Comparison of ENCODE assay signal across 8 cellular contexts in the genomic region with DNA sequence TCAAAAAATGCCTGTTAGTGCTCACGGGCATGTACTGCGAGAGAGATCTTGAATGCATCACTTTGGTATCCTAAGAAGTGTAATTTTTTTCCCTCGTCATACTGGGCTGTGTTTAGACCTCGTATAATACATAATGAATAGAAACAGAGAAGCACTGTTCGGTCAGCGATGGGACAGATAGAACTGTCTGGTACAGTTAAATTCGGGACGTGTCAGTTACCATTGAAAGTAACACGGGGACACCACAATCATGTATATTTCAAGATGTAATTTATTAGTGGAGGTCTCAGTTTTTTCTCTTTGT. TPM values are rescaled to one million over a fixed set of nuclear protein-coding genes. Genes with fewer than 3 reads are reported as not detected.
DNase-seq lines count a peak whose midpoint lies in the region; ATAC-seq, FAIRE-seq and TF ChIP-seq lines count a peak whose summit lies in the region.

No MANE protein-coding gene starts in this region.

- peak; percentile 20 for DNase-seq in EL
- no peak for DNase-seq in RWPE1 (ENCODE audit: low spot score)
- DNase-seq in epithelial cell of prostate (ENCODE audit: low read depth, low spot score), result no peak
- DNase-seq in pancreas, result no peak
- no peak for DNase-seq in CD1c-positive myeloid dendritic cell (ENCODE audit: extremely low spot score)
- no peak for DNase-seq in hepatic stellate cell (ENCODE audit: low spot score)
- no peak for DNase-seq in AG20443 (ENCODE audit: low spot score)

- no peak for FAIRE-seq in pancreas (lab: Jason Lieb, UNC)

- POLR2A ChIA-PET in RWPE1 (lab: Yijun Ruan, JAX; ENCODE audit: low non-redundant PET), result interaction anchor here (0.6 kb wide), 1 partner anchor 776 kb away, joined by 6 read pairs; no protein-coding TSS in a partner anchor

- peaks cover 0 to 16% (median 13%) of the 10 kb centered on the region in 3 donors for H3K4me1 ChIP-seq in pancreas

- WGBS in pancreas, 2 donors, result 16 to 21% methylated on average over 9 of the region's 9 CpGs

- intact Hi-C loops in pancreas (cut with DNase I), result loop anchor here in 1 of 3 donors (5.0 kb wide), 1 partner anchor 294 kb away; no protein-coding TSS in a partner anchor

- H3K4me3 ChIP-seq in pancreas, result peak overlapping the region in 3 of 4 donors; percentile 86 to 92 (median 90)

- H3K27ac ChIP-seq in RWPE1, result peak overlapping the region; percentile 97
- H3K27ac ChIP-seq in epithelial cell of prostate, result peak overlapping the region; percentile 90
- H3K27ac ChIP-seq in pancreas, result peak overlapping the region; percentile 95 to 97 (median 96)

- no peak for ATAC-seq in pancreas
- ATAC-seq in GM21825 (IDR thresholded peaks at IDR 0.05; ENCODE audit: unreplicated experiment), result no peak

- no peaks in the 10 kb centered on the region for H3K27me3 ChIP-seq in pancreas

- H3K36me3 ChIP-seq in pancreas, result no peaks in the 10 kb centered on the region

- CTCF ChIA-PET in RWPE1 (lab: Yijun Ruan, JAX), result interaction anchor here (0.5 to 0.7 kb wide), 7 partner anchors 11 to 699 kb away, joined by 3 to 9 read pairs (median 3); no protein-coding TSS in a partner anchor

- TF ChIP-seq CTCF in RWPE1 (conservative IDR thresholded peaks at IDR 0.05; ENCODE audit: low read depth) (no peak), pancreas (IDR thresholded peaks at IDR 0.05) (no peak)

- H3K9me3 ChIP-seq in pancreas, result no peaks in the 10 kb centered on the region

RNA-seq across cellular contexts. Expression of a gene that starts 1.8 kb away (rescaled TPM):
- total RNA-seq in pancreas, result 10 to 100 TPM; 23.6 to 46.2 (median 28.8) TPM
- polyA plus RNA-seq in pancreas, result 10 to 100 TPM; 20.4 to 37.0 TPM

RNA-seq across cellular contexts. Expression of a gene that starts 2.0 kb away (rescaled TPM):
- total RNA-seq in pancreas, result 1 to 10 TPM in 3 of 6 donors, under 1 TPM in 3; 0.38 to 1.5 (median 0.79) TPM
- polyA plus RNA-seq in pancreas, result 1 to 10 TPM in 1 of 2 donors, under 1 TPM in 1; 0.57 to 1.3 TPM
